ENCODE assay signal across 8 cellular contexts in the genomic region with DNA sequence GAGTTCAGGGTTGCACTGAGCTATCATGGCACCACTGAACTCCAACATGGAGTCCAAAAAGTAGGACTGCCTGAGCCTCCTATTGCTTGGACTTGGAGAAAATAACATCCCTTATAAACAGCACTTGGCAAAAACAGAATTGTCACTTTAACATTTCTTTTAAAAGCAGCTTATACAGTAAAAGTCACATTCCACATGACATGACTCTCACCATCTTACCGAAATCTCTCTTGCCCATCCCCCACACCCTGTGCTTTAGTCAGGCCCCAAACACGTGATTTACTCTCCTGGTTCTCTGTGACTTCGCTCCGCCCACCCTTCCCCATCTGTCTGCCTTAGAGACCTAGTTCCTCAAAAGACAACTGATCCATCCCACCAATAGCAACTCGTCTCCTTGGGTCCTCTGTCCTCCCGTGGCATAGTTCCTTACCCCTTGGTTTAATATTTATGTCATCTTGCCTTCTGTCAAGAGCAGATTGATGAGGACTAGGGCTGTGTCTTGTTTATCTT. TPM values are rescaled to one million over a fixed set of nuclear protein-coding genes. Genes with fewer than 3 reads are reported as not detected.
DNase-seq lines count a peak whose midpoint lies in the region; ATAC-seq and TF ChIP-seq lines count a peak whose summit lies in the region.

No MANE protein-coding gene starts in this region.

- peaks cover 72% of the 10 kb centered on the region for H3K4me1 Mint-ChIP-seq in activated naive CD4-positive, alpha-beta T cell treated with anti-CD3 and anti-CD28 coated beads, Interleukin-2, amount 50 U/mL, for 24 hours
- peaks cover 72% of the 10 kb centered on the region for H3K4me1 Mint-ChIP-seq in stimulated activated naive CD8-positive, alpha-beta T cell treated with anti-CD3 and anti-CD28 coated beads, Interleukin-15, amount 100 ng/mL, for 72 hours

- peaks cover 30% of the 10 kb centered on the region for H3K36me3 Mint-ChIP-seq in activated naive CD4-positive, alpha-beta T cell treated with anti-CD3 and anti-CD28 coated beads, Interleukin-2, amount 50 U/mL, for 24 hours

- no peak for ATAC-seq in stimulated activated naive CD8-positive, alpha-beta T cell treated with anti-CD3 and anti-CD28 coated beads, Interleukin-15, amount 100 ng/mL, for 72 hours
- ATAC-seq in GM18520 (IDR thresholded peaks at IDR 0.05; ENCODE audit: unreplicated experiment), result no peak

- H3K4me3 ChIP-seq in NB4 (ENCODE audit: low read depth, low read length), result no peak overlapping the region
- H3K4me3 ChIP-seq in lower leg skin (ENCODE audit: low read depth, poor library complexity, severe bottlenecking), result no peak overlapping the region

- no peak for TF ChIP-seq POLR2A in NB4 (IDR thresholded peaks at IDR 0.05; ENCODE audit: extremely low read depth, insufficient read length)
- TF ChIP-seq POLR2A in lower leg skin (IDR thresholded peaks at IDR 0.05), result no peak

- TF ChIP-seq CTCF in NB4 (IDR thresholded peaks at IDR 0.05; ENCODE audit: low read depth, low read length) (no peak), lower leg skin (IDR thresholded peaks at IDR 0.05) (no peak)

- peak overlapping the region; percentile 83 for H3K27ac Mint-ChIP-seq in activated naive CD4-positive, alpha-beta T cell treated with anti-CD3 and anti-CD28 coated beads, Interleukin-2, amount 50 U/mL, for 24 hours
- H3K27ac Mint-ChIP-seq in stimulated activated naive CD8-positive, alpha-beta T cell treated with anti-CD3 and anti-CD28 coated beads, Interleukin-15, amount 100 ng/mL, for 72 hours, result peak overlapping the region; percentile 67 to 82

- peak overlapping the region; percentile 72 for H3K4me3 Mint-ChIP-seq in activated naive CD4-positive, alpha-beta T cell treated with anti-CD3 and anti-CD28 coated beads, Interleukin-2, amount 50 U/mL, for 24 hours
- peak overlapping the region; percentile 36 to 40 for H3K4me3 Mint-ChIP-seq in stimulated activated naive CD8-positive, alpha-beta T cell treated with anti-CD3 and anti-CD28 coated beads, Interleukin-15, amount 100 ng/mL, for 72 hours

- WGBS in lower leg skin, 2 donors, result 64 to 67% methylated on average over 6 of the region's 6 CpGs

- intact Hi-C loops in lower leg skin (cut with DNase I; ENCODE audit: low total_unique reads), result no loop called here

- DNase-seq in CD1c-positive myeloid dendritic cell (ENCODE audit: extremely low spot score), result peak; percentile 93
- peak; percentile 88 for DNase-seq in NB4 (ENCODE audit: low read depth)
- peak; percentile 66 to 88 for DNase-seq in lower leg skin (ENCODE audit: low spot score in 2 of 2)
- DNase-seq in stimulated activated naive CD8-positive, alpha-beta T cell treated with anti-CD3 and anti-CD28 coated beads, Interleukin-15, amount 100 ng/mL, for 72 hours, result peak in 1 of 2 donors; percentile 26
- DNase-seq in NCI-H510A (lab: John Stamatoyannopoulos, UW), result no peak
- DNase-seq in mesenteric fat pad (ENCODE audit: low spot score), result no peak

- no peaks in the 10 kb centered on the region for H3K9me3 Mint-ChIP-seq in activated naive CD4-positive, alpha-beta T cell treated with anti-CD3 and anti-CD28 coated beads, Interleukin-2, amount 50 U/mL, for 24 hours
- H3K9me3 Mint-ChIP-seq in stimulated activated naive CD8-positive, alpha-beta T cell treated with anti-CD3 and anti-CD28 coated beads, Interleukin-15, amount 100 ng/mL, for 72 hours, result no peaks in the 10 kb centered on the region

- H3K27me3 Mint-ChIP-seq in activated naive CD4-positive, alpha-beta T cell treated with anti-CD3 and anti-CD28 coated beads, Interleukin-2, amount 50 U/mL, for 24 hours, result no peaks in the 10 kb centered on the region
- no peaks in the 10 kb centered on the region for H3K27me3 Mint-ChIP-seq in stimulated activated naive CD8-positive, alpha-beta T cell treated with anti-CD3 and anti-CD28 coated beads, Interleukin-15, amount 100 ng/mL, for 72 hours

RNA-seq across cellular contexts. Expression of a gene that starts 4.6 kb away (rescaled TPM):
- total RNA-seq in lower leg skin (100 to 1,000 TPM in 1 of 4 donors, 10 to 100 TPM in 3; 41.6 to 136 (median 80.4) TPM), mesenteric fat pad (69.9 TPM)

RNA-seq across cellular contexts. Expression of a gene that starts 4.9 kb away (rescaled TPM):
- total RNA-seq in lower leg skin (10 to 100 TPM; 14.0 to 51.2 (median 28.7) TPM), mesenteric fat pad (64.6 TPM)

RNA-seq across cellular contexts. Expression of a gene that starts 52.9 kb away (rescaled TPM):
- total RNA-seq in lower leg skin (10 to 100 TPM; 43.6 to 65.5 (median 54.1) TPM), mesenteric fat pad (75.4 TPM)

RNA-seq across cellular contexts. Expression of a gene that starts 53.4 kb away (rescaled TPM):
- total RNA-seq in lower leg skin (10 to 100 TPM; 20.1 to 38.1 (median 24.8) TPM), mesenteric fat pad (4.0 TPM)

RNA-seq across cellular contexts. Expression of a gene that starts 59.7 kb away (rescaled TPM):
- total RNA-seq in lower leg skin (100 to 1,000 TPM; 250 to 282 (median 259) TPM), mesenteric fat pad (0.48 TPM)

Comparison
In these comparisons a context has a peak if more than half of its experiments do, and no peak if none do; other contexts are left out.
1. DNase-seq: peak in CD1c-positive myeloid dendritic cell (single experiment), NB4 (single experiment) and lower leg skin (2 of 2); none in NCI-H510A (single experiment) and mesenteric fat pad (single experiment).